Comparison of ENCODE assay signal across 10 cellular contexts in genomic region chr2:237604960-237605359, GRCh38. TPM values are rescaled to one million over a fixed set of nuclear protein-coding genes. Genes with fewer than 3 reads are reported as not detected.
DNase-seq lines count a peak whose midpoint lies in the region; ATAC-seq and TF ChIP-seq lines count a peak whose summit lies in the region.
"Had no signal": no experiment of that assay in that cellular context is flagged by ENCODE, and none has a peak within 500 bp of the region (broad histone marks: within the 10 kb centered on the region; RNA-seq: fewer than 3 reads in every experiment).

No MANE protein-coding gene starts in this region.

- CTCF ChIA-PET in CD8-positive, alpha-beta T cell (lab: Charles Lee) = interaction anchor here (3.2 kb wide), 1 partner anchor 33 kb away, joined by 10 read pairs; no protein-coding TSS in a partner anchor

- POLR2A ChIA-PET in CD8-positive, alpha-beta T cell (lab: Charles Lee) = interaction anchor here (1.1 kb wide), 1 partner anchor 68 kb away, joined by 3 read pairs; no protein-coding TSS in a partner anchor

- peaks cover 26% of the 10 kb centered on the region for H3K4me1 Mint-ChIP-seq in CD8-positive, alpha-beta T cell (ENCODE audit: low read depth)

- no peaks in the 10 kb centered on the region for H3K36me3 ChIP-seq in CD8-positive, alpha-beta T cell (ENCODE audit: insufficient read depth, low read length)

- intact Hi-C loops in CD8-positive, alpha-beta T cell (cut with DNase I, micrococcal nuclease) = loop anchor here in 1 of 2 experiments (5.0 kb wide), 1 partner anchor 67 kb away; no protein-coding TSS in a partner anchor

- H3K27ac ChIP-seq in CD8-positive, alpha-beta T cell (ENCODE audit: low read depth, low read length) = no peak overlapping the region

- H3K27ac Mint-ChIP-seq in CD8-positive, alpha-beta T cell = peak overlapping the region; percentile 90

- TF ChIP-seq CTCF in CD8-positive, alpha-beta T cell (IDR thresholded peaks at IDR 0.05) = no peak

- H3K27me3 ChIP-seq in CD8-positive, alpha-beta T cell (ENCODE audit: insufficient read depth, low read length) = no peaks in the 10 kb centered on the region

- no peak for ATAC-seq in CD8-positive, alpha-beta T cell
- ATAC-seq in GM19455 (IDR thresholded peaks at IDR 0.05; ENCODE audit: unreplicated experiment) = no peak
- no peak for ATAC-seq in GM18858 (IDR thresholded peaks at IDR 0.05; ENCODE audit: unreplicated experiment)
- no peak for ATAC-seq in stimulated activated naive CD8-positive, alpha-beta T cell treated with anti-CD3 and anti-CD28 coated beads, Interleukin-15, Interleukin-2, amounts not matched to agents 100 U/mL and 50 U/mL, for 24 hours

- DNase-seq in A172 (ENCODE audit: low spot score) (peak; percentile 29), RPMI7951 (ENCODE audit: low read depth) (peak; percentile 62), hepatic stellate cell (ENCODE audit: low spot score) (peak; percentile 60), D341Med (ENCODE audit: low spot score) (no peak)
- no peak for DNase-seq in CD8-positive, alpha-beta T cell
- DNase-seq in stimulated activated naive CD8-positive, alpha-beta T cell treated with anti-CD3 and anti-CD28 coated beads, Interleukin-15, Interleukin-2, amounts not matched to agents 100 U/mL and 50 U/mL, for 24 hours = no peak
- DNase-seq: amniotic stem cell had no signal

- no peaks in the 10 kb centered on the region for H3K9me3 ChIP-seq in CD8-positive, alpha-beta T cell (ENCODE audit: low read length)

- H3K36me3 Mint-ChIP-seq in CD8-positive, alpha-beta T cell = no peaks in the 10 kb centered on the region

- peaks cover 29% of the 10 kb centered on the region for H3K4me1 ChIP-seq in CD8-positive, alpha-beta T cell (ENCODE audit: insufficient read depth, low read length)

- no peaks in the 10 kb centered on the region for H3K9me3 Mint-ChIP-seq in CD8-positive, alpha-beta T cell

- H3K4me3 ChIP-seq in CD8-positive, alpha-beta T cell (ENCODE audit: low read depth, low read length) = no peak overlapping the region

- H3K27me3 Mint-ChIP-seq in CD8-positive, alpha-beta T cell (ENCODE audit: low read depth) = no peaks in the 10 kb centered on the region

- H3K4me3 Mint-ChIP-seq in CD8-positive, alpha-beta T cell = no peak overlapping the region

RNA-seq across cellular contexts. Expression of gene RAB17, which starts 14.4 kb away (rescaled TPM):
- total RNA-seq in A172 (2014; rRNA removed; shearing (Covaris generic)) = 1.6 and 4.1 TPM in 2 replicates
- not detected for total RNA-seq in CD8-positive, alpha-beta T cell
- total RNA-seq in RPMI7951 (2014; rRNA removed; shearing (Covaris generic)) = 3.6 and 4.5 TPM in 2 replicates

RNA-seq across cellular contexts. Expression of gene LRRFIP1, which starts 22.4 kb away (rescaled TPM):
- total RNA-seq in A172 (2014; rRNA removed; shearing (Covaris generic)) = 62.0 and 73.3 TPM in 2 replicates
- total RNA-seq in CD8-positive, alpha-beta T cell = 100 to 1,000 TPM; 127 to 128 TPM
- 48.1 and 57.7 TPM in 2 replicates for total RNA-seq in RPMI7951 (2014; rRNA removed; shearing (Covaris generic))

RNA-seq across cellular contexts. Expression of gene PRLH, which starts 38.6 kb away (rescaled TPM):
- total RNA-seq in A172 (2014; rRNA removed; shearing (Covaris generic)) = not detected in 2 replicates
- not detected for total RNA-seq in CD8-positive, alpha-beta T cell
- not detected in 2 replicates for total RNA-seq in RPMI7951 (2014; rRNA removed; shearing (Covaris generic))
- total RNA-seq: subcutaneous adipose tissue had no signal

Comparison
In these comparisons a context has a peak if more than half of its experiments do, and no peak if none do; other contexts are left out.
1. DNase-seq: peak in A172 (single experiment), RPMI7951 (single experiment) and hepatic stellate cell (single experiment); none in CD8-positive, alpha-beta T cell (0 of 7), D341Med (single experiment) and stimulated activated naive CD8-positive, alpha-beta T cell treated with anti-CD3 and anti-CD28 coated beads, Interleukin-15, Interleukin-2, amounts not matched to agents 100 U/mL and 50 U/mL, for 24 hours (single experiment).